Comparison of ENCODE assay signal across 20 cellular contexts in genomic region chr3:2568929-2569328, GRCh38.
DNase-seq lines count a peak whose midpoint lies in the region; ATAC-seq and TF ChIP-seq lines count a peak whose summit lies in the region.
"Had no signal": no experiment of that assay in that cellular context is flagged by ENCODE, and none has a peak within 500 bp of the region (broad histone marks: within the 10 kb centered on the region; RNA-seq: fewer than 3 reads in every experiment).

No MANE protein-coding gene starts in this region.

- DNase-seq in NCI-H2171 treated with DMSO at 0.1 percent for 48 hours (lab: John Stamatoyannopoulos, UW): peak; percentile 0
- DNase-seq in NCI-H2171 (lab: John Stamatoyannopoulos, UW): no peak
- peak; percentile 17 for DNase-seq in NCI-H1417 treated with DMSO at 0.1 percent for 48 hours (lab: John Stamatoyannopoulos, UW)
- DNase-seq in NCI-H82 treated with DMSO at 0.1 percent for 48 hours (lab: John Stamatoyannopoulos, UW; ENCODE audit: unreplicated experiment): peak; percentile 21
- no peak for DNase-seq in stimulated activated CD4-positive, alpha-beta T cell treated with anti-CD3 and anti-CD28 coated beads, Interleukin-4, amount 100 ng/mL, for 1 hour
- DNase-seq in central memory CD4-positive, alpha-beta T cell: no peak
- DNase-seq: 8988T, Calu3, DND-41, Kasumi-1, NCI-H1092 treated with DMSO at 0.1 percent for 48 hours, NCI-H1694, NCI-H2029 treated with DMSO at 0.1 percent for 48 hours, NCI-H446, NCI-H524 treated with DMSO at 0.1 percent for 48 hours, PC-9, T-cell had no signal

- no peaks in the 10 kb centered on the region for H3K27me3 Mint-ChIP-seq in nephron (ENCODE audit: low read depth)

- no peak for ATAC-seq in GM21526 (IDR thresholded peaks at IDR 0.05; ENCODE audit: low FRiP score, unreplicated experiment)
- ATAC-seq: Right ventricle myocardium inferior, T-cell had no signal

- no peaks in the 10 kb centered on the region for H3K9me3 Mint-ChIP-seq in nephron
- H3K9me3 Mint-ChIP-seq: T-cell had no signal

- no peak overlapping the region for H3K4me3 Mint-ChIP-seq in nephron
- H3K4me3 Mint-ChIP-seq: T-cell had no signal

- H3K4me1 Mint-ChIP-seq in nephron: peaks cover 24% of the 10 kb centered on the region
- H3K4me1 Mint-ChIP-seq: T-cell had no signal

- peak overlapping the region; percentile 78 to 99 (median 96) for H3K27ac Mint-ChIP-seq in nephron
- H3K27ac Mint-ChIP-seq: T-cell had no signal

- TF ChIP-seq CTCF in nephron (IDR thresholded peaks at IDR 0.05; ENCODE audit: unreplicated experiment in 3 of 3): no peak

- H3K36me3 Mint-ChIP-seq in nephron (ENCODE audit: low read depth): peaks cover 4% of the 10 kb centered on the region
- H3K36me3 Mint-ChIP-seq: T-cell had no signal

Comparison
In these comparisons a context has a peak if more than half of its experiments do, and no peak if none do; other contexts are left out.
1. DNase-seq: peak in NCI-H2171 treated with DMSO at 0.1 percent for 48 hours (single experiment), NCI-H1417 treated with DMSO at 0.1 percent for 48 hours (single experiment) and NCI-H82 treated with DMSO at 0.1 percent for 48 hours (single experiment); none in NCI-H2171 (single experiment), stimulated activated CD4-positive, alpha-beta T cell treated with anti-CD3 and anti-CD28 coated beads, Interleukin-4, amount 100 ng/mL, for 1 hour (single experiment) and central memory CD4-positive, alpha-beta T cell (single experiment).